Comparison of ENCODE assay signal across 1 cellular context in the genomic region with DNA sequence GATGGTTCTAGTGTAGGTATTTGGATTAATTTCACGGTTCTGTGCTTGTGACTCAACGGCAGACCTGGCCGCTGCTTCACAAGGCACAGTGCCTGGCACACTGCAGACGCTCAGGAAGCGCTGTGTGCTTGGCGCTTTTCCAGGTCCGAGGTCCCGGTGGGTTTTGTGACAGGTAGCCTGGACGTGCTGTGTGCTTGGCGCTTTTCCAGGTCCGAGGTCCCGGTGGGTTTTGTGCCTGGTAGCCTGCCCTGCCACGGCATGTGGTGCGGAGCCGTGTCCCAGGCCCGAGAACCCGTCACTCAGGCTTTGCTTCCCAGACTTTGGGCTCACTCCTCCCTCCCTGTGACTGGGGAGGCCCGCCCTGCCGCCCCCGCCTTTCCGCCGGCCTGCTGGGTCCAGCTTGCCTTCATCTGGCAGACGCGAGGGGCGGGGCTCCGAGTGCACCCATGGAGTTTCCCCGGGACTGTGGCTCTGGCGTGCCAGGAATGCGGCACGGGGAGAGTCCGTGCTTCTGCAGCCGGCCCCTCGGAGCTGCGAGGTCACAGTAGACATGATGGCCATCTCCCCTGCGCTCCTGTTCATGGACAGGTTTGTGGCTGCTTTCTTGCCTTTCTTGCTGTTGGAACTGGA.
TF ChIP-seq lines count a peak whose summit lies in the region.

No MANE protein-coding gene starts in this region.

TF ChIP-seq in K562, 482 proteins besides CTCF, POLR2A, EP300 and RAD21 (continued from another document):
- TF ChIP-seq, protein P1, sequence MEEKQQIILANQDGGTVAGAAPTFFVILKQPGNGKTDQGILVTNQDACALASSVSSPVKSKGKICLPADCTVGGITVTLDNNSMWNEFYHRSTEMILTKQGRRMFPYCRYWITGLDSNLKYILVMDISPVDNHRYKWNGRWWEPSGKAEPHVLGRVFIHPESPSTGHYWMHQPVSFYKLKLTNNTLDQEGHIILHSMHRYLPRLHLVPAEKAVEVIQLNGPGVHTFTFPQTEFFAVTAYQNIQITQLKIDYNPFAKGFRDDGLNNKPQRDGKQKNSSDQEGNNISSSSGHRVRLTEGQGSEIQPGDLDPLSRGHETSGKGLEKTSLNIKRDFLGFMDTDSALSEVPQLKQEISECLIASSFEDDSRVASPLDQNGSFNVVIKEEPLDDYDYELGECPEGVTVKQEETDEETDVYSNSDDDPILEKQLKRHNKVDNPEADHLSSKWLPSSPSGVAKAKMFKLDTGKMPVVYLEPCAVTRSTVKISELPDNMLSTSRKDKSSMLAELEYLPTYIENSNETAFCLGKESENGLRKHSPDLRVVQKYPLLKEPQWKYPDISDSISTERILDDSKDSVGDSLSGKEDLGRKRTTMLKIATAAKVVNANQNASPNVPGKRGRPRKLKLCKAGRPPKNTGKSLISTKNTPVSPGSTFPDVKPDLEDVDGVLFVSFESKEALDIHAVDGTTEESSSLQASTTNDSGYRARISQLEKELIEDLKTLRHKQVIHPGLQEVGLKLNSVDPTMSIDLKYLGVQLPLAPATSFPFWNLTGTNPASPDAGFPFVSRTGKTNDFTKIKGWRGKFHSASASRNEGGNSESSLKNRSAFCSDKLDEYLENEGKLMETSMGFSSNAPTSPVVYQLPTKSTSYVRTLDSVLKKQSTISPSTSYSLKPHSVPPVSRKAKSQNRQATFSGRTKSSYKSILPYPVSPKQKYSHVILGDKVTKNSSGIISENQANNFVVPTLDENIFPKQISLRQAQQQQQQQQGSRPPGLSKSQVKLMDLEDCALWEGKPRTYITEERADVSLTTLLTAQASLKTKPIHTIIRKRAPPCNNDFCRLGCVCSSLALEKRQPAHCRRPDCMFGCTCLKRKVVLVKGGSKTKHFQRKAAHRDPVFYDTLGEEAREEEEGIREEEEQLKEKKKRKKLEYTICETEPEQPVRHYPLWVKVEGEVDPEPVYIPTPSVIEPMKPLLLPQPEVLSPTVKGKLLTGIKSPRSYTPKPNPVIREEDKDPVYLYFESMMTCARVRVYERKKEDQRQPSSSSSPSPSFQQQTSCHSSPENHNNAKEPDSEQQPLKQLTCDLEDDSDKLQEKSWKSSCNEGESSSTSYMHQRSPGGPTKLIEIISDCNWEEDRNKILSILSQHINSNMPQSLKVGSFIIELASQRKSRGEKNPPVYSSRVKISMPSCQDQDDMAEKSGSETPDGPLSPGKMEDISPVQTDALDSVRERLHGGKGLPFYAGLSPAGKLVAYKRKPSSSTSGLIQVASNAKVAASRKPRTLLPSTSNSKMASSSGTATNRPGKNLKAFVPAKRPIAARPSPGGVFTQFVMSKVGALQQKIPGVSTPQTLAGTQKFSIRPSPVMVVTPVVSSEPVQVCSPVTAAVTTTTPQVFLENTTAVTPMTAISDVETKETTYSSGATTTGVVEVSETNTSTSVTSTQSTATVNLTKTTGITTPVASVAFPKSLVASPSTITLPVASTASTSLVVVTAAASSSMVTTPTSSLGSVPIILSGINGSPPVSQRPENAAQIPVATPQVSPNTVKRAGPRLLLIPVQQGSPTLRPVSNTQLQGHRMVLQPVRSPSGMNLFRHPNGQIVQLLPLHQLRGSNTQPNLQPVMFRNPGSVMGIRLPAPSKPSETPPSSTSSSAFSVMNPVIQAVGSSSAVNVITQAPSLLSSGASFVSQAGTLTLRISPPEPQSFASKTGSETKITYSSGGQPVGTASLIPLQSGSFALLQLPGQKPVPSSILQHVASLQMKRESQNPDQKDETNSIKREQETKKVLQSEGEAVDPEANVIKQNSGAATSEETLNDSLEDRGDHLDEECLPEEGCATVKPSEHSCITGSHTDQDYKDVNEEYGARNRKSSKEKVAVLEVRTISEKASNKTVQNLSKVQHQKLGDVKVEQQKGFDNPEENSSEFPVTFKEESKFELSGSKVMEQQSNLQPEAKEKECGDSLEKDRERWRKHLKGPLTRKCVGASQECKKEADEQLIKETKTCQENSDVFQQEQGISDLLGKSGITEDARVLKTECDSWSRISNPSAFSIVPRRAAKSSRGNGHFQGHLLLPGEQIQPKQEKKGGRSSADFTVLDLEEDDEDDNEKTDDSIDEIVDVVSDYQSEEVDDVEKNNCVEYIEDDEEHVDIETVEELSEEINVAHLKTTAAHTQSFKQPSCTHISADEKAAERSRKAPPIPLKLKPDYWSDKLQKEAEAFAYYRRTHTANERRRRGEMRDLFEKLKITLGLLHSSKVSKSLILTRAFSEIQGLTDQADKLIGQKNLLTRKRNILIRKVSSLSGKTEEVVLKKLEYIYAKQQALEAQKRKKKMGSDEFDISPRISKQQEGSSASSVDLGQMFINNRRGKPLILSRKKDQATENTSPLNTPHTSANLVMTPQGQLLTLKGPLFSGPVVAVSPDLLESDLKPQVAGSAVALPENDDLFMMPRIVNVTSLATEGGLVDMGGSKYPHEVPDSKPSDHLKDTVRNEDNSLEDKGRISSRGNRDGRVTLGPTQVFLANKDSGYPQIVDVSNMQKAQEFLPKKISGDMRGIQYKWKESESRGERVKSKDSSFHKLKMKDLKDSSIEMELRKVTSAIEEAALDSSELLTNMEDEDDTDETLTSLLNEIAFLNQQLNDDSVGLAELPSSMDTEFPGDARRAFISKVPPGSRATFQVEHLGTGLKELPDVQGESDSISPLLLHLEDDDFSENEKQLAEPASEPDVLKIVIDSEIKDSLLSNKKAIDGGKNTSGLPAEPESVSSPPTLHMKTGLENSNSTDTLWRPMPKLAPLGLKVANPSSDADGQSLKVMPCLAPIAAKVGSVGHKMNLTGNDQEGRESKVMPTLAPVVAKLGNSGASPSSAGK (IDR thresholded peaks at IDR 0.05), result peak; percentile 72
- peak; percentile 91 for TF ChIP-seq NFIC (IDR thresholded peaks at IDR 0.05)
- no peak for TF ChIP-seq ZNF121 (CRISPR knock-in tag; conservative IDR thresholded peaks at IDR 0.05)
- no peak for TF ChIP-seq NUFIP1 (IDR thresholded peaks at IDR 0.05; ENCODE audit: partially characterized antibody)
- TF ChIP-seq CBFA2T2 (conservative IDR thresholded peaks at IDR 0.05), result no peak
- no peak for TF ChIP-seq ZFP36 (IDR thresholded peaks at IDR 0.05; ENCODE audit: low read depth, low read length, partially characterized antibody)
- TF ChIP-seq, protein P2, sequence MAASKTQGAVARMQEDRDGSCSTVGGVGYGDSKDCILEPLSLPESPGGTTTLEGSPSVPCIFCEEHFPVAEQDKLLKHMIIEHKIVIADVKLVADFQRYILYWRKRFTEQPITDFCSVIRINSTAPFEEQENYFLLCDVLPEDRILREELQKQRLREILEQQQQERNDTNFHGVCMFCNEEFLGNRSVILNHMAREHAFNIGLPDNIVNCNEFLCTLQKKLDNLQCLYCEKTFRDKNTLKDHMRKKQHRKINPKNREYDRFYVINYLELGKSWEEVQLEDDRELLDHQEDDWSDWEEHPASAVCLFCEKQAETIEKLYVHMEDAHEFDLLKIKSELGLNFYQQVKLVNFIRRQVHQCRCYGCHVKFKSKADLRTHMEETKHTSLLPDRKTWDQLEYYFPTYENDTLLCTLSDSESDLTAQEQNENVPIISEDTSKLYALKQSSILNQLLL (CRISPR knock-in tag; IDR thresholded peaks at IDR 0.05; ENCODE audit: borderline replicate concordance), result no peak
- TF ChIP-seq CC2D1A (IDR thresholded peaks at IDR 0.05), result no peak
- TF ChIP-seq BHLHE40 (IDR thresholded peaks at IDR 0.05; ENCODE audit: low read length), result peak; percentile 14; the same call in 1 of the 2 replicates
- no peak for TF ChIP-seq TRIM28 (IDR thresholded peaks at IDR 0.05)
